In the genomic region with DNA sequence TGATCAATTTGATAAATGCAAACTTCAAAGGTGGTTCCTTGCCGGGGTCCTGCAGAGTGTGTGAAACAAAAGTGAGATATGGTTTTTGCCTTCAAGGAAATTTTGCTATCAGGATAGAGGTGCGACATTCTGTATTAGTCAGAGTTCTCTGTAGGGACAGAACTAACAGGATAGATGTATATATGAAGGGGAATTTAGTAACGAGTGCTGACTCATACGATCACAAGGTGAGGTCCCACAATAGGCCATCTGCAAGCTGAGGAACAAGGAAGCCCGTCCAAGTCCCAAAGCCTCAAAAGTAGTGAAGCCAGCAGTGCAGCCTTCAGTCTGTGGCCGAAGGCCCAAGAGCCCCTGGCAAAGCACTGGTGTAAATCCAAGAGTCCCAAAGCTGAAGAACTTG, we compare ENCODE assay signal across 16 cellular contexts.
DNase-seq lines count a peak whose midpoint lies in the region; ATAC-seq and TF ChIP-seq lines count a peak whose summit lies in the region.
"Had no signal": no experiment of that assay in that cellular context is flagged by ENCODE, and none has a peak within 500 bp of the region (broad histone marks: within the 10 kb centered on the region; RNA-seq: fewer than 3 reads in every experiment).

No MANE protein-coding gene starts in this region.

- H3K36me3 Mint-ChIP-seq in endothelial cell (ENCODE audit: low read depth, unreplicated experiment) = peaks cover 4% of the 10 kb centered on the region
- no peaks in the 10 kb centered on the region for H3K36me3 Mint-ChIP-seq in effector memory CD8-positive, alpha-beta T cell (ENCODE audit: insufficient read depth)

- ATAC-seq in HG02610 (IDR thresholded peaks at IDR 0.05; ENCODE audit: unreplicated experiment) (peak; percentile 60), GM19397 (IDR thresholded peaks at IDR 0.05; ENCODE audit: unreplicated experiment) (no peak)
- no peak for ATAC-seq in effector memory CD8-positive, alpha-beta T cell (replicated peaks)
- ATAC-seq: K562, Panc1 had no signal

- peak; percentile 51 for DNase-seq in A172 (ENCODE audit: low spot score)
- peak; percentile 47 for DNase-seq in G401 (ENCODE audit: low spot score)
- DNase-seq in endothelial cell (ENCODE audit: low spot score) = no peak
- no peak for DNase-seq in middle frontal gyrus (ENCODE audit: extremely low spot score, low spot score)
- DNase-seq in effector memory CD8-positive, alpha-beta T cell = no peak
- DNase-seq: AML-193, GDM1, NCI-H1105 treated with DMSO at 0.1 percent for 48 hours, NCI-H1694, NCI-H2081 treated with DMSO at 0.1 percent for 48 hours, NCI-H446 treated with DMSO at 0.1 percent for 48 hours, NCI-H69 had no signal

- no peak for TF ChIP-seq CTCF in endothelial cell (IDR thresholded peaks at IDR 0.05; ENCODE audit: unreplicated experiment)

- peaks cover 21% of the 10 kb centered on the region for H3K4me1 Mint-ChIP-seq in endothelial cell (ENCODE audit: unreplicated experiment)
- H3K4me1 Mint-ChIP-seq in effector memory CD8-positive, alpha-beta T cell (ENCODE audit: low read depth in 2 of 2) = no peaks in the 10 kb centered on the region

- no peaks in the 10 kb centered on the region for H3K9me3 Mint-ChIP-seq in endothelial cell (ENCODE audit: unreplicated experiment)
- H3K9me3 Mint-ChIP-seq in effector memory CD8-positive, alpha-beta T cell = no peaks in the 10 kb centered on the region

- in situ Hi-C loops in G401 (cut with HindIII; ENCODE audit: low sequenced_read_pairs) = no loop called here

- no peaks in the 10 kb centered on the region for H3K27me3 Mint-ChIP-seq in endothelial cell (ENCODE audit: unreplicated experiment)
- H3K27me3 Mint-ChIP-seq in effector memory CD8-positive, alpha-beta T cell = peaks cover 7 to 19% of the 10 kb centered on the region in 2 donors

- peak overlapping the region; percentile 27 for H3K27ac Mint-ChIP-seq in endothelial cell (ENCODE audit: unreplicated experiment)
- no peak overlapping the region for H3K27ac Mint-ChIP-seq in effector memory CD8-positive, alpha-beta T cell

- no peak overlapping the region for H3K4me3 Mint-ChIP-seq in endothelial cell (ENCODE audit: unreplicated experiment)
- no peak overlapping the region for H3K4me3 Mint-ChIP-seq in effector memory CD8-positive, alpha-beta T cell

Comparison
In these comparisons a context has a peak if more than half of its experiments do, and no peak if none do; other contexts are left out.
1. DNase-seq: peak in A172 (single experiment) and G401 (single experiment); none in endothelial cell (single experiment), middle frontal gyrus (single experiment) and effector memory CD8-positive, alpha-beta T cell (0 of 3).